ENCODE assay signal across 8 cellular contexts in genomic region chr11:35662061-35662648, GRCh38. TPM values are rescaled to one million over a fixed set of nuclear protein-coding genes. Genes with fewer than 3 reads are reported as not detected.
DNase-seq lines count a peak whose midpoint lies in the region; ATAC-seq and TF ChIP-seq lines count a peak whose summit lies in the region.

No MANE protein-coding gene starts in this region.

- H3K4me2 ChIP-seq in parathyroid adenoma (ENCODE audit: low read length), result peak overlapping the region; percentile 71

- H3K9me3 ChIP-seq in MG63 (peaks cover 20% of the 10 kb centered on the region), parathyroid adenoma (ENCODE audit: control insufficient read depth, low read length) (no peaks in the 10 kb centered on the region)

- peaks cover 3% of the 10 kb centered on the region for H3K79me2 ChIP-seq in parathyroid adenoma

- peak overlapping the region; percentile 69 for H3K4me3 ChIP-seq in H7 (ENCODE audit: insufficient read depth, low read depth, low read length)
- peak overlapping the region; percentile 77 for H3K4me3 ChIP-seq in MG63
- H3K4me3 ChIP-seq in parathyroid adenoma (ENCODE audit: low read depth, low read length), result peak overlapping the region; percentile 52

- H3K27ac Mint-ChIP-seq in activated T-helper 1 cell treated with anti-CD3 and anti-CD28 coated beads, Interleukin-12 subunit alpha, Interleukin-12 subunit beta, Interleukin-2, Interleukin-4 antibody, amounts not matched to agents 30 ng/mL and 10 ng/mL and 1 ng/mL, durations not matched to agents 14 hours and 24 hours and 36 hours, result peak overlapping the region; percentile 93

- H3K4me3 Mint-ChIP-seq in activated T-helper 1 cell treated with anti-CD3 and anti-CD28 coated beads, Interleukin-12 subunit alpha, Interleukin-12 subunit beta, Interleukin-2, Interleukin-4 antibody, amounts not matched to agents 30 ng/mL and 10 ng/mL and 1 ng/mL, durations not matched to agents 14 hours and 24 hours and 36 hours, result peak overlapping the region; percentile 89

- ATAC-seq in activated CD4-positive, CD25-positive, alpha-beta regulatory T cell treated with anti-CD3 and anti-CD28 coated beads, Interleukin-2, amount 50 U/mL, for 24 hours, result peak; percentile 7 to 11

- peaks cover 34% of the 10 kb centered on the region for H3K9me3 Mint-ChIP-seq in activated T-helper 1 cell treated with anti-CD3 and anti-CD28 coated beads, Interleukin-12 subunit alpha, Interleukin-12 subunit beta, Interleukin-2, Interleukin-4 antibody, amounts not matched to agents 30 ng/mL and 10 ng/mL and 1 ng/mL, durations not matched to agents 14 hours and 24 hours and 36 hours

- peak overlapping the region; percentile 97 for H2AFZ ChIP-seq in parathyroid adenoma

- H3K4me1 ChIP-seq in parathyroid adenoma, result no peaks in the 10 kb centered on the region

- peaks cover 26% of the 10 kb centered on the region for H3K36me3 Mint-ChIP-seq in activated T-helper 1 cell treated with anti-CD3 and anti-CD28 coated beads, Interleukin-12 subunit alpha, Interleukin-12 subunit beta, Interleukin-2, Interleukin-4 antibody, amounts not matched to agents 30 ng/mL and 10 ng/mL and 1 ng/mL, durations not matched to agents 14 hours and 24 hours and 36 hours (ENCODE audit: low read depth)

- peaks cover 33% of the 10 kb centered on the region for H3K4me1 Mint-ChIP-seq in activated T-helper 1 cell treated with anti-CD3 and anti-CD28 coated beads, Interleukin-12 subunit alpha, Interleukin-12 subunit beta, Interleukin-2, Interleukin-4 antibody, amounts not matched to agents 30 ng/mL and 10 ng/mL and 1 ng/mL, durations not matched to agents 14 hours and 24 hours and 36 hours (ENCODE audit: low read depth)

- intact Hi-C loops in activated T-helper 1 cell treated with anti-CD3 and anti-CD28 coated beads, Interleukin-12 subunit alpha, Interleukin-12 subunit beta, Interleukin-2, Interleukin-4 antibody, amounts not matched to agents 30 ng/mL and 10 ng/mL and 1 ng/mL, durations not matched to agents 14 hours and 24 hours and 36 hours (cut with micrococcal nuclease), result loop anchor here (1.0 to 10.0 kb wide), 10 partner anchors 46 to 1960 kb away; partner anchors contain the start of genes APIP, C11orf91, CAPRIN1 and COMMD9

- H3K27me3 ChIP-seq in H7 (ENCODE audit: control insufficient read depth, insufficient read depth, low read length) (peaks cover 14% of the 10 kb centered on the region), MG63 (no peaks in the 10 kb centered on the region), parathyroid adenoma (ENCODE audit: control insufficient read depth, insufficient read depth, low read length) (no peaks in the 10 kb centered on the region)

- TF ChIP-seq CTCF in parathyroid adenoma (IDR thresholded peaks at IDR 0.05), result no peak

- no peak overlapping the region for H3K9ac ChIP-seq in parathyroid adenoma

- H3K27ac ChIP-seq in parathyroid adenoma, result peak overlapping the region; percentile 72

- H3K36me3 ChIP-seq in H7 (replicated peaks; ENCODE audit: control insufficient read depth, insufficient read depth, low read length) (no peaks in the 10 kb centered on the region), MG63 (peaks cover 29% of the 10 kb centered on the region), parathyroid adenoma (ENCODE audit: control insufficient read depth, insufficient read depth, low read length) (no peaks in the 10 kb centered on the region)

- H3K27me3 Mint-ChIP-seq in activated T-helper 1 cell treated with anti-CD3 and anti-CD28 coated beads, Interleukin-12 subunit alpha, Interleukin-12 subunit beta, Interleukin-2, Interleukin-4 antibody, amounts not matched to agents 30 ng/mL and 10 ng/mL and 1 ng/mL, durations not matched to agents 14 hours and 24 hours and 36 hours (ENCODE audit: insufficient read depth), result peaks cover 20% of the 10 kb centered on the region

- DNase-seq in activated CD4-positive, CD25-positive, alpha-beta regulatory T cell treated with anti-CD3 and anti-CD28 coated beads, Interleukin-2, amount 50 U/mL, for 72 hours, result no peak
- DNase-seq in H7 (peak; percentile 22), MG63 (no peak), germinal center (ENCODE audit: low spot score) (peak; percentile 10), DMS 273 treated with DMSO at 0.1 percent for 48 hours (lab: John Stamatoyannopoulos, UW) (no peak)
- DNase-seq in activated T-helper 1 cell treated with anti-CD3 and anti-CD28 coated beads, Interleukin-12 subunit alpha, Interleukin-12 subunit beta, Interleukin-2, Interleukin-4 antibody, amounts not matched to agents 30 ng/mL and 10 ng/mL and 1 ng/mL, durations not matched to agents 14 hours and 24 hours and 36 hours (ENCODE audit: low spot score), result no peak

RNA-seq across cellular contexts. Expression of gene TRIM44, which starts 0.4 kb away (rescaled TPM):
- total RNA-seq in H7 (2014; rRNA removed; shearing (Covaris generic)), result 16.9 and 18.8 TPM in 2 replicates
- 11.7 and 13.0 TPM in 2 replicates for total RNA-seq in MG63 (2014; rRNA removed; shearing (Covaris generic); ENCODE audit: low replicate concordance)
- 24.3 and 27.6 TPM in 2 replicates for total RNA-seq in activated T-helper 1 cell treated with anti-CD3 and anti-CD28 coated beads, Interleukin-12 subunit alpha, Interleukin-12 subunit beta, Interleukin-2, Interleukin-4 antibody, amounts not matched to agents 30 ng/mL and 10 ng/mL and 1 ng/mL, durations not matched to agents 14 hours and 24 hours and 36 hours

RNA-seq across cellular contexts. Expression of gene FJX1, which starts 43.9 kb away (rescaled TPM):
- total RNA-seq in H7 (2014; rRNA removed; shearing (Covaris generic)), result 20.6 TPM in 2 replicates
- total RNA-seq in MG63 (2014; rRNA removed; shearing (Covaris generic); ENCODE audit: low replicate concordance), result 29.1 and 30.5 TPM in 2 replicates
- 0.34 and 0.73 TPM in 2 replicates for total RNA-seq in activated T-helper 1 cell treated with anti-CD3 and anti-CD28 coated beads, Interleukin-12 subunit alpha, Interleukin-12 subunit beta, Interleukin-2, Interleukin-4 antibody, amounts not matched to agents 30 ng/mL and 10 ng/mL and 1 ng/mL, durations not matched to agents 14 hours and 24 hours and 36 hours

Comparison
In these comparisons a context has a peak if more than half of its experiments do, and no peak if none do; other contexts are left out.
1. DNase-seq: peak in H7 (single experiment) and germinal center (single experiment); none in activated CD4-positive, CD25-positive, alpha-beta regulatory T cell treated with anti-CD3 and anti-CD28 coated beads, Interleukin-2, amount 50 U/mL, for 72 hours (single experiment), MG63 (single experiment), activated T-helper 1 cell treated with anti-CD3 and anti-CD28 coated beads, Interleukin-12 subunit alpha, Interleukin-12 subunit beta, Interleukin-2, Interleukin-4 antibody, amounts not matched to agents 30 ng/mL and 10 ng/mL and 1 ng/mL, durations not matched to agents 14 hours and 24 hours and 36 hours (single experiment) and DMS 273 treated with DMSO at 0.1 percent for 48 hours (single experiment).
2. RNA of gene FJX1, which starts 43.9 kb away (total RNA-seq): 29.1 to 30.5 TPM in MG63 and 20.6 TPM in H7; 0.34 to 0.73 TPM in activated T-helper 1 cell treated with anti-CD3 and anti-CD28 coated beads, Interleukin-12 subunit alpha, Interleukin-12 subunit beta, Interleukin-2, Interleukin-4 antibody, amounts not matched to agents 30 ng/mL and 10 ng/mL and 1 ng/mL, durations not matched to agents 14 hours and 24 hours and 36 hours; every median in the first group is over 10 times any median in the second.
3. Peak in every context shown above with its lines, with median percentiles within 50 percentile points of each other: H3K4me3 ChIP-seq.